ENCODE assay signal across 16 cellular contexts in the genomic region with DNA sequence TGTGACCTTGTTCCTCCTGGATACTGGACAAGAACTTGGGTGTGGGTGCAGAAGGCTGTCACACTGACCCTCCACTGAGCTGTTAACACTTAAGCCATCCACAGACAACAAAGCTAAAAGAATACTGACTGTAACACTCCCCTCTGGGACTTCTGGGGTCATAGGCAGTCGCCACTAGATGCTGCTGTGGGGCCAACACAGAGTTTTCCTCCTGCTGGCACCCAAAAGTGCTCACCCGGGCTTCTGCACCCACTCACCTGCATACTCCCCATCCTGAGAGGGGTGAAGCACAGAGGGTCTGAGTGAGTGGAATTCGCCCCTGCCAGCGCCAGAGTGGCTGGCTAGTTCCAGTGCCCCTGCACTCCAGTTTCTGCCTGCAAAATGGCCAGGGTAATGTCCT.
DNase-seq lines count a peak whose midpoint lies in the region; ATAC-seq, FAIRE-seq and TF ChIP-seq lines count a peak whose summit lies in the region.
"Had no signal": no experiment of that assay in that cellular context is flagged by ENCODE, and none has a peak within 500 bp of the region (broad histone marks: within the 10 kb centered on the region; RNA-seq: fewer than 3 reads in every experiment).

No MANE protein-coding gene starts in this region.

- no peak overlapping the region for H3K9ac ChIP-seq in endodermal cell (ENCODE audit: extremely low read depth, low read length, poor library complexity, severe bottlenecking)
- H3K9ac ChIP-seq: BLaER1 treated with 17β-estradiol and CSF1 and Interleukin-3, amounts not matched to agents 10 nM and 100 nM had no signal

- intact Hi-C loops in pancreas (cut with DNase I): no loop called here

- H3K36me3 Mint-ChIP-seq in endodermal cell (ENCODE audit: low read depth): peaks cover 10% of the 10 kb centered on the region
- no peaks in the 10 kb centered on the region for H3K36me3 Mint-ChIP-seq in progenitor cell of endocrine pancreas (ENCODE audit: insufficient read depth)

- H3K4me1 Mint-ChIP-seq in endodermal cell (peaks cover 47% of the 10 kb centered on the region), progenitor cell of endocrine pancreas (ENCODE audit: low read depth) (peaks cover 3% of the 10 kb centered on the region)

- H3K36me3 ChIP-seq in endodermal cell (ENCODE audit: control insufficient read depth, insufficient read depth, low read length) (no peaks in the 10 kb centered on the region), pancreas (no peaks in the 10 kb centered on the region)
- H3K36me3 ChIP-seq: BLaER1 treated with 17β-estradiol and CSF1 and Interleukin-3, amounts not matched to agents 10 nM and 100 nM; SJSA1 had no signal

- H3K27ac ChIP-seq in endodermal cell (ENCODE audit: low read depth, low read length): no peak overlapping the region
- H3K27ac ChIP-seq in pancreas: no peak overlapping the region
- H3K27ac ChIP-seq: BLaER1 treated with 17β-estradiol and CSF1 and Interleukin-3, amounts not matched to agents 10 nM and 100 nM; PC-9; SJSA1 had no signal

- 69 to 100% methylated on average over 2 to 4 of the region's 4 CpGs for WGBS in endodermal cell (ENCODE audit: insufficient coverage in 1 of 2, insufficient read length in 1 of 2), 2 experiments
- WGBS in pancreas, 2 donors: 32 to 40% methylated on average over 4 of the region's 4 CpGs

- no peaks in the 10 kb centered on the region for H3K27me3 ChIP-seq in endodermal cell (ENCODE audit: control insufficient read depth, insufficient read depth, low read length, poor library complexity, severe bottlenecking)
- no peaks in the 10 kb centered on the region for H3K27me3 ChIP-seq in pancreas
- H3K27me3 ChIP-seq: BLaER1 treated with 17β-estradiol and CSF1 and Interleukin-3, amounts not matched to agents 10 nM and 100 nM; SJSA1 had no signal

- TF ChIP-seq CTCF in endodermal cell (conservative IDR thresholded peaks at IDR 0.05): peak; percentile 83
- TF ChIP-seq CTCF in progenitor cell of endocrine pancreas (IDR thresholded peaks at IDR 0.05; ENCODE audit: unreplicated experiment): peak; percentile 31
- no peak for TF ChIP-seq CTCF in pancreas (IDR thresholded peaks at IDR 0.05)

- H3K27me3 Mint-ChIP-seq in endodermal cell (ENCODE audit: insufficient read depth): no peaks in the 10 kb centered on the region
- H3K27me3 Mint-ChIP-seq in progenitor cell of endocrine pancreas: peaks cover 7% of the 10 kb centered on the region

- ATAC-seq in HG03045 (IDR thresholded peaks at IDR 0.05; ENCODE audit: unreplicated experiment): no peak
- ATAC-seq in HG02642 (IDR thresholded peaks at IDR 0.05; ENCODE audit: poor library complexity, unreplicated experiment): no peak
- ATAC-seq in pancreas: no peak
- ATAC-seq: HCT116 had no signal

- no peak overlapping the region for H3K27ac Mint-ChIP-seq in endodermal cell
- H3K27ac Mint-ChIP-seq in progenitor cell of endocrine pancreas: no peak overlapping the region

- peaks cover 5% of the 10 kb centered on the region for H3K4me1 ChIP-seq in endodermal cell (ENCODE audit: control insufficient read depth, insufficient read depth, low read length)
- no peaks in the 10 kb centered on the region for H3K4me1 ChIP-seq in pancreas
- H3K4me1 ChIP-seq: BLaER1 treated with 17β-estradiol and CSF1 and Interleukin-3, amounts not matched to agents 10 nM and 100 nM; SJSA1 had no signal

- FAIRE-seq in pancreas (lab: Jason Lieb, UNC): no peak

- DNase-seq in DMS53 (lab: John Stamatoyannopoulos, UW): peak; percentile 47
- no peak for DNase-seq in DMS53 treated with DMSO at 0.1 percent for 48 hours (lab: John Stamatoyannopoulos, UW; ENCODE audit: unreplicated experiment)
- peak; percentile 13 for DNase-seq in NAMALWA (ENCODE audit: low spot score)
- DNase-seq in endodermal cell: peak; percentile 77
- DNase-seq in progenitor cell of endocrine pancreas (ENCODE audit: low spot score, unreplicated experiment): no peak
- no peak for DNase-seq in pancreas
- DNase-seq: 8988T, NCI-H1105 treated with DMSO at 0.1 percent for 48 hours, NCI-H187, NCI-H526 treated with DMSO at 0.1 percent for 48 hours, PC-9 had no signal

- H3K4me3 ChIP-seq in endodermal cell (ENCODE audit: low read length): no peak overlapping the region
- H3K4me3 ChIP-seq in pancreas: no peak overlapping the region
- H3K4me3 ChIP-seq: BLaER1 treated with 17β-estradiol and CSF1 and Interleukin-3, amounts not matched to agents 10 nM and 100 nM; PC-9; SJSA1 had no signal

- H3K4me3 Mint-ChIP-seq in endodermal cell (no peak overlapping the region), progenitor cell of endocrine pancreas (ENCODE audit: low read depth) (no peak overlapping the region)

- H3K9me3 Mint-ChIP-seq in endodermal cell: peaks cover 18% of the 10 kb centered on the region
- H3K9me3 Mint-ChIP-seq in progenitor cell of endocrine pancreas (ENCODE audit: low read depth): no peaks in the 10 kb centered on the region

- H3K9me3 ChIP-seq in endodermal cell (ENCODE audit: control insufficient read depth, low read length): peaks cover 13% of the 10 kb centered on the region
- H3K9me3 ChIP-seq in pancreas: no peaks in the 10 kb centered on the region
- H3K9me3 ChIP-seq: BLaER1 treated with 17β-estradiol and CSF1 and Interleukin-3, amounts not matched to agents 10 nM and 100 nM; SJSA1 had no signal

Comparison
In these comparisons a context has a peak if more than half of its experiments do, and no peak if none do; other contexts are left out.
1. DNase-seq: peak in DMS53 (single experiment), NAMALWA (single experiment) and endodermal cell (single experiment); none in DMS53 treated with DMSO at 0.1 percent for 48 hours (single experiment), progenitor cell of endocrine pancreas (single experiment) and pancreas (0 of 6).
2. CTCF ChIP-seq: peak in endodermal cell (single experiment) and progenitor cell of endocrine pancreas (single experiment); none in pancreas (0 of 4).